In the genomic region with DNA sequence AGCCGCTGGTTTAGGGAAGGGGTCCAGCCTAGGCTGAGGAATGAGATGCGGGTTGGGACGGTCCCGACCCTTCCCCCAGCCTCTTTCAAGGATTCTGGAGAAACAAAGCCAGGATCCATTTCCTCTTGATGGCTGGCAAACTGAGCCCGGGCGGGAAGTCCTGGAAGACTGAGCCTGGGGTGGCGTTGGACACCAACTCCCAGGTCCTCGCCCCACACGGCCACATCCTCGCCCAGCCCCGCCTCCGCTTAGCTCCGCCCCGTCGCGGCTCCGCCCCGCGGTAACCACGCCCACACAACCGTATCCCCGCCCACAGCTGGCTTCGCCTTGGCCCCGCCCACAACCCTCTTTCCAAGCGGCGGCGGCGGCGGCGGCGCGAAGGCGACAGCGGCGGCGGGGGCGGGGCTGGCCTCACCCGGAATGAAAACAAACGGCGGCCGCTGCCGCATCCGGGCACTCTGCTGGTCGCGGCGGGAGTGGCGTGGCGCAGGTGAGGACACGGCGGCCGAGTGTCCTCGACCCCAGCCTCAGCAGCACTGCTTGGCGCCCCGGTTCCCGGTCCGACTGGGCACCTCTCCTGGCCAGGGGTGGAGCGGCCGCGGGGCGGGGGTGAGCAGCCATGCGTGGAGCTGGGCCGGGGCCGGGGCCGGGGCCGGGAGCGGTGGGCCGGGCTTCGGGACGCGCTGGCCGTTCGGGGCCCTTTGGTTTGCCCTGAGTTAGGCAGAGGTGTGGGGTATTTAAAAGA, we compare ENCODE assay signal across 1 cellular context.
TF ChIP-seq lines count a peak whose summit lies in the region.

TSS of gene NUB1 (plus strand) at position 456 of the 745 bp plus-strand sequence. CDS start 3,538 bp downstream, outside the sequence.

TF ChIP-seq in HepG2, 621 proteins besides CTCF, POLR2A, EP300 and RAD21 (continued from another document and continues in another):
- no peak for TF ChIP-seq ZXDC (CRISPR knock-in tag; IDR thresholded peaks at IDR 0.05)
- no peak for TF ChIP-seq ZMAT5 (CRISPR knock-in tag; IDR thresholded peaks at IDR 0.05; ENCODE audit: borderline replicate concordance, low read depth)
- no peak for TF ChIP-seq DPF2 (CRISPR knock-in tag; IDR thresholded peaks at IDR 0.05; ENCODE audit: borderline replicate concordance, low read depth)
- peak; percentile 56 for TF ChIP-seq HNRNPK (IDR thresholded peaks at IDR 0.05; ENCODE audit: low read depth, low read length, poor library complexity, severe bottlenecking)
- TF ChIP-seq, protein P1, sequence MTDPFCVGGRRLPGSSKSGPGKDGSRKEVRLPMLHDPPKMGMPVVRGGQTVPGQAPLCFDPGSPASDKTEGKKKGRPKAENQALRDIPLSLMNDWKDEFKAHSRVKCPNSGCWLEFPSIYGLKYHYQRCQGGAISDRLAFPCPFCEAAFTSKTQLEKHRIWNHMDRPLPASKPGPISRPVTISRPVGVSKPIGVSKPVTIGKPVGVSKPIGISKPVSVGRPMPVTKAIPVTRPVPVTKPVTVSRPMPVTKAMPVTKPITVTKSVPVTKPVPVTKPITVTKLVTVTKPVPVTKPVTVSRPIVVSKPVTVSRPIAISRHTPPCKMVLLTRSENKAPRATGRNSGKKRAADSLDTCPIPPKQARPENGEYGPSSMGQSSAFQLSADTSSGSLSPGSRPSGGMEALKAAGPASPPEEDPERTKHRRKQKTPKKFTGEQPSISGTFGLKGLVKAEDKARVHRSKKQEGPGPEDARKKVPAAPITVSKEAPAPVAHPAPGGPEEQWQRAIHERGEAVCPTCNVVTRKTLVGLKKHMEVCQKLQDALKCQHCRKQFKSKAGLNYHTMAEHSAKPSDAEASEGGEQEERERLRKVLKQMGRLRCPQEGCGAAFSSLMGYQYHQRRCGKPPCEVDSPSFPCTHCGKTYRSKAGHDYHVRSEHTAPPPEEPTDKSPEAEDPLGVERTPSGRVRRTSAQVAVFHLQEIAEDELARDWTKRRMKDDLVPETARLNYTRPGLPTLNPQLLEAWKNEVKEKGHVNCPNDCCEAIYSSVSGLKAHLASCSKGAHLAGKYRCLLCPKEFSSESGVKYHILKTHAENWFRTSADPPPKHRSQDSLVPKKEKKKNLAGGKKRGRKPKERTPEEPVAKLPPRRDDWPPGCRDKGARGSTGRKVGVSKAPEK (CRISPR knock-in tag; IDR thresholded peaks at IDR 0.05; ENCODE audit: borderline replicate concordance): no peak
- TF ChIP-seq HMG20A (CRISPR knock-in tag; IDR thresholded peaks at IDR 0.05; ENCODE audit: borderline replicate concordance): no peak
- TF ChIP-seq PHF21A (CRISPR knock-in tag; IDR thresholded peaks at IDR 0.05): peak; percentile 34; the same call in 1 of the 2 replicates
- no peak for TF ChIP-seq ZNF30 (CRISPR knock-in tag; IDR thresholded peaks at IDR 0.05)
- TF ChIP-seq ZNF547 (CRISPR knock-in tag; IDR thresholded peaks at IDR 0.05): peak; percentile 82; the same call in 1 of the 2 replicates
- peak; percentile 65; the same call in 1 of the 2 replicates for TF ChIP-seq SALL1 (CRISPR knock-in tag; IDR thresholded peaks at IDR 0.05)
- no peak for TF ChIP-seq MAF1 (CRISPR knock-in tag; IDR thresholded peaks at IDR 0.05; ENCODE audit: borderline replicate concordance)
- TF ChIP-seq HNRNPUL1 (IDR thresholded peaks at IDR 0.05; ENCODE audit: low read depth, low read length): no peak
- peak; percentile 38; the same call in 1 of the 2 replicates for TF ChIP-seq ZNF230 (CRISPR knock-in tag; IDR thresholded peaks at IDR 0.05)
- no peak for TF ChIP-seq FLYWCH1 (CRISPR knock-in tag; IDR thresholded peaks at IDR 0.05)
- TF ChIP-seq, protein P2, sequence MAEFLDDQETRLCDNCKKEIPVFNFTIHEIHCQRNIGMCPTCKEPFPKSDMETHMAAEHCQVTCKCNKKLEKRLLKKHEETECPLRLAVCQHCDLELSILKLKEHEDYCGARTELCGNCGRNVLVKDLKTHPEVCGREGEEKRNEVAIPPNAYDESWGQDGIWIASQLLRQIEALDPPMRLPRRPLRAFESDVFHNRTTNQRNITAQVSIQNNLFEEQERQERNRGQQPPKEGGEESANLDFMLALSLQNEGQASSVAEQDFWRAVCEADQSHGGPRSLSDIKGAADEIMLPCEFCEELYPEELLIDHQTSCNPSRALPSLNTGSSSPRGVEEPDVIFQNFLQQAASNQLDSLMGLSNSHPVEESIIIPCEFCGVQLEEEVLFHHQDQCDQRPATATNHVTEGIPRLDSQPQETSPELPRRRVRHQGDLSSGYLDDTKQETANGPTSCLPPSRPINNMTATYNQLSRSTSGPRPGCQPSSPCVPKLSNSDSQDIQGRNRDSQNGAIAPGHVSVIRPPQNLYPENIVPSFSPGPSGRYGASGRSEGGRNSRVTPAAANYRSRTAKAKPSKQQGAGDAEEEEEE (CRISPR knock-in tag; IDR thresholded peaks at IDR 0.05; ENCODE audit: borderline replicate concordance): no peak
- no peak for TF ChIP-seq DZIP1 (CRISPR knock-in tag; IDR thresholded peaks at IDR 0.05)
- no peak for TF ChIP-seq NR0B2 (CRISPR knock-in tag; IDR thresholded peaks at IDR 0.05)
- no peak for TF ChIP-seq ZNF44 (CRISPR knock-in tag; IDR thresholded peaks at IDR 0.05)
- TF ChIP-seq NCOA1 (CRISPR knock-in tag; IDR thresholded peaks at IDR 0.05): no peak
- TF ChIP-seq, protein P3, sequence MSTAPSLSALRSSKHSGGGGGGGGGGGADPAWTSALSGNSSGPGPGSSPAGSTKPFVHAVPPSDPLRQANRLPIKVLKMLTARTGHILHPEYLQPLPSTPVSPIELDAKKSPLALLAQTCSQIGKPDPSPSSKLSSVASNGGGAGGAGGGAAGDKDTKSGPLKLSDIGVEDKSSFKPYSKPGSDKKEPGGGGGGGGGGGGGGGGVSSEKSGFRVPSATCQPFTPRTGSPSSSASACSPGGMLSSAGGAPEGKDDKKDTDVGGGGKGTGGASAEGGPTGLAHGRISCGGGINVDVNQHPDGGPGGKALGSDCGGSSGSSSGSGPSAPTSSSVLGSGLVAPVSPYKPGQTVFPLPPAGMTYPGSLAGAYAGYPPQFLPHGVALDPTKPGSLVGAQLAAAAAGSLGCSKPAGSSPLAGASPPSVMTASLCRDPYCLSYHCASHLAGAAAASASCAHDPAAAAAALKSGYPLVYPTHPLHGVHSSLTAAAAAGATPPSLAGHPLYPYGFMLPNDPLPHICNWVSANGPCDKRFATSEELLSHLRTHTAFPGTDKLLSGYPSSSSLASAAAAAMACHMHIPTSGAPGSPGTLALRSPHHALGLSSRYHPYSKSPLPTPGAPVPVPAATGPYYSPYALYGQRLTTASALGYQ (CRISPR knock-in tag; IDR thresholded peaks at IDR 0.05): no peak
- TF ChIP-seq ZNF331 (CRISPR knock-in tag; IDR thresholded peaks at IDR 0.05): peak; percentile 64
- no peak; the same call in 1 of the 2 replicates for TF ChIP-seq ZSCAN9 (CRISPR knock-in tag; IDR thresholded peaks at IDR 0.05; ENCODE audit: borderline replicate concordance)
- TF ChIP-seq, protein P4, sequence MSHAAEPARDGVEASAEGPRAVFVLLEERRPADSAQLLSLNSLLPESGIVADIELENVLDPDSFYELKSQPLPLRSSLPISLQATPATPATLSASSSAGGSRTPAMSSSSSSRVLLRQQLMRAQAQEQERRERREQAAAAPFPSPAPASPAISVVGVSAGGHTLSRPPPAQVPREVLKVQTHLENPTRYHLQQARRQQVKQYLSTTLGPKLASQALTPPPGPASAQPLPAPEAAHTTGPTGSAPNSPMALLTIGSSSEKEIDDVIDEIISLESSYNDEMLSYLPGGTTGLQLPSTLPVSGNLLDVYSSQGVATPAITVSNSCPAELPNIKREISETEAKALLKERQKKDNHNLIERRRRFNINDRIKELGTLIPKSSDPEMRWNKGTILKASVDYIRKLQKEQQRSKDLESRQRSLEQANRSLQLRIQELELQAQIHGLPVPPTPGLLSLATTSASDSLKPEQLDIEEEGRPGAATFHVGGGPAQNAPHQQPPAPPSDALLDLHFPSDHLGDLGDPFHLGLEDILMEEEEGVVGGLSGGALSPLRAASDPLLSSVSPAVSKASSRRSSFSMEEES (CRISPR knock-in tag; IDR thresholded peaks at IDR 0.05): no peak
- no peak for TF ChIP-seq ZKSCAN8 (CRISPR knock-in tag; IDR thresholded peaks at IDR 0.05; ENCODE audit: borderline replicate concordance)
- TF ChIP-seq ZNF124 (CRISPR knock-in tag; IDR thresholded peaks at IDR 0.05): no peak
- peak; percentile 49; the same call in 1 of the 2 replicates for TF ChIP-seq ZNF724P (CRISPR knock-in tag; IDR thresholded peaks at IDR 0.05; ENCODE audit: borderline replicate concordance)
- no peak for TF ChIP-seq MAFF (IDR thresholded peaks at IDR 0.05; ENCODE audit: low read depth, low read length)
- no peak for TF ChIP-seq AGO1 (IDR thresholded peaks at IDR 0.05; ENCODE audit: low read depth, low read length, poor library complexity, severe bottlenecking)
- TF ChIP-seq ZNF431 (CRISPR knock-in tag; IDR thresholded peaks at IDR 0.05; ENCODE audit: borderline replicate concordance, low read depth): 0 out of 2 replicates have a peak, but pooled peaks have one; percentile 63
- TF ChIP-seq, protein P5, sequence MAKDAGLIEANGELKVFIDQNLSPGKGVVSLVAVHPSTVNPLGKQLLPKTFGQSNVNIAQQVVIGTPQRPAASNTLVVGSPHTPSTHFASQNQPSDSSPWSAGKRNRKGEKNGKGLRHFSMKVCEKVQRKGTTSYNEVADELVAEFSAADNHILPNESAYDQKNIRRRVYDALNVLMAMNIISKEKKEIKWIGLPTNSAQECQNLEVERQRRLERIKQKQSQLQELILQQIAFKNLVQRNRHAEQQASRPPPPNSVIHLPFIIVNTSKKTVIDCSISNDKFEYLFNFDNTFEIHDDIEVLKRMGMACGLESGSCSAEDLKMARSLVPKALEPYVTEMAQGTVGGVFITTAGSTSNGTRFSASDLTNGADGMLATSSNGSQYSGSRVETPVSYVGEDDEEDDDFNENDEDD (CRISPR knock-in tag; IDR thresholded peaks at IDR 0.05; ENCODE audit: borderline replicate concordance): peak; percentile 58; the same call in 1 of the 2 replicates
- peak; percentile 68 for TF ChIP-seq HOXA5 (CRISPR knock-in tag; IDR thresholded peaks at IDR 0.05)
- TF ChIP-seq HOXA3 (CRISPR knock-in tag; IDR thresholded peaks at IDR 0.05): peak; percentile 80
- peak; percentile 61 for TF ChIP-seq TARDBP (CRISPR knock-in tag; IDR thresholded peaks at IDR 0.05)
- TF ChIP-seq ZBTB7B (CRISPR knock-in tag; IDR thresholded peaks at IDR 0.05): no peak
- no peak; the same call in 1 of the 2 replicates for TF ChIP-seq ZNF558 (CRISPR knock-in tag; IDR thresholded peaks at IDR 0.05; ENCODE audit: borderline replicate concordance)
- peak; percentile 75; the same call in 1 of the 2 replicates for TF ChIP-seq KDM5B (CRISPR knock-in tag; IDR thresholded peaks at IDR 0.05; ENCODE audit: borderline replicate concordance)
- TF ChIP-seq ZNF17 (CRISPR knock-in tag; IDR thresholded peaks at IDR 0.05): no peak
- no peak for TF ChIP-seq ATF7 (IDR thresholded peaks at IDR 0.05)
- TF ChIP-seq ATF7 (CRISPR knock-in tag; IDR thresholded peaks at IDR 0.05): peak; percentile 73
- no peak for TF ChIP-seq ZFP36L2 (CRISPR knock-in tag; IDR thresholded peaks at IDR 0.05)
- TF ChIP-seq NR1H2 (CRISPR knock-in tag; IDR thresholded peaks at IDR 0.05; ENCODE audit: borderline replicate concordance, low read depth): no peak
- TF ChIP-seq TSC22D2 (CRISPR knock-in tag; IDR thresholded peaks at IDR 0.05; ENCODE audit: borderline replicate concordance): peak; percentile 35; the same call in 1 of the 2 replicates
- TF ChIP-seq MLLT10 (CRISPR knock-in tag; IDR thresholded peaks at IDR 0.05): no peak
- TF ChIP-seq SMC3 (IDR thresholded peaks at IDR 0.05; ENCODE audit: low read length): no peak
- TF ChIP-seq GFI1 (CRISPR knock-in tag; IDR thresholded peaks at IDR 0.05; ENCODE audit: borderline replicate concordance): no peak
- 0 out of 2 replicates have a peak, but pooled peaks have one; percentile 5 for TF ChIP-seq CREB1 (IDR thresholded peaks at IDR 0.05)
- TF ChIP-seq CREB1 (CRISPR knock-in tag; IDR thresholded peaks at IDR 0.05): no peak
- TF ChIP-seq TGIF2 (CRISPR knock-in tag; IDR thresholded peaks at IDR 0.05): no peak
- no peak for TF ChIP-seq CHD4 (IDR thresholded peaks at IDR 0.05; ENCODE audit: borderline replicate concordance, low read length)
